8 cellular contexts compared by ENCODE assay signal in genomic region chr19:35629332-35629633, GRCh38. TPM values are rescaled to one million over a fixed set of nuclear protein-coding genes. Genes with fewer than 3 reads are reported as not detected.
DNase-seq lines count a peak whose midpoint lies in the region; ATAC-seq, FAIRE-seq and TF ChIP-seq lines count a peak whose summit lies in the region.

No MANE protein-coding gene starts in this region.

- FAIRE-seq in GM19239 (lab: Jason Lieb, UNC) = no peak

- H3K79me2 ChIP-seq in SK-N-SH (ENCODE audit: insufficient read depth) = peaks cover 17% of the 10 kb centered on the region

- H3K9me3 Mint-ChIP-seq in activated B cell treated with CpG ODN at 0.5 μM for 24 hours = no peaks in the 10 kb centered on the region

- H3F3A ChIP-seq in SK-N-SH (replicated peaks; ENCODE audit: insufficient read depth) = peaks cover 9% of the 10 kb centered on the region

- H3K4me3 Mint-ChIP-seq in activated B cell treated with CpG ODN at 0.5 μM for 24 hours = peak overlapping the region; percentile 99

- no peak for TF ChIP-seq RAD21 in SK-N-SH (IDR thresholded peaks at IDR 0.05; ENCODE audit: low read length)

- peaks cover 0 to 12% of the 10 kb centered on the region in 2 experiments; a peak in 2 of 4 replicates for H3K4me1 ChIP-seq in SK-N-SH (ENCODE audit: control insufficient read depth in 1 of 2, insufficient read depth in 2 of 2, low read depth in 1 of 2, low read length in 1 of 2)
- H3K4me1 ChIP-seq in iPS-15b (ENCODE audit: control insufficient read depth, insufficient read depth, low read length) = no peaks in the 10 kb centered on the region
- H3K4me1 ChIP-seq in stomach smooth muscle (ENCODE audit: control insufficient read depth, insufficient read depth, low read length) = peaks cover 17% of the 10 kb centered on the region

- TF ChIP-seq CTCF in SK-N-SH (IDR thresholded peaks at IDR 0.05) (no peak), activated B cell treated with CpG ODN at 0.5 μM for 24 hours (IDR thresholded peaks at IDR 0.05) (no peak)

- H3K9me3 ChIP-seq in SK-N-SH = no peaks in the 10 kb centered on the region
- H3K9me3 ChIP-seq in iPS-15b (ENCODE audit: control insufficient read depth, insufficient read depth, low read length) = no peaks in the 10 kb centered on the region
- H3K9me3 ChIP-seq in stomach smooth muscle (ENCODE audit: control insufficient read depth in 2 of 2, low read length in 2 of 2) = no peaks in the 10 kb centered on the region

- H3K36me3 ChIP-seq in SK-N-SH (replicated peaks in 1 of 2; ENCODE audit: control insufficient read depth in 1 of 2, insufficient read depth in 2 of 2, low read length in 1 of 2) (peaks cover 22 to 26% of the 10 kb centered on the region in 2 experiments), iPS-15b (ENCODE audit: control insufficient read depth, insufficient read depth, low read length) (peaks cover 28% of the 10 kb centered on the region), stomach smooth muscle (ENCODE audit: control insufficient read depth in 2 of 2, insufficient read depth in 2 of 2, low read length in 2 of 2) (peaks cover 32 to 34% of the 10 kb centered on the region in 2 donors)

- no peaks in the 10 kb centered on the region for H3K9me2 ChIP-seq in SK-N-SH

- no peak for DNase-seq in SK-N-SH
- no peak for DNase-seq in activated B cell treated with CpG ODN at 0.5 μM for 24 hours
- no peak for DNase-seq in GM19239 (ENCODE audit: insufficient read length, low spot score)
- DNase-seq in NCI-H2171 (lab: John Stamatoyannopoulos, UW) = no peak
- DNase-seq in NCI-H345 (lab: John Stamatoyannopoulos, UW) = no peak

- H2AFZ ChIP-seq in SK-N-SH (ENCODE audit: low read depth) = peak overlapping the region; percentile 66; the same call in 1 of the 2 replicates

- intact Hi-C loops in activated B cell treated with CpG ODN at 0.5 μM for 24 hours (cut with micrococcal nuclease) = loop anchor here (2.0 kb wide), 1 partner anchor 74 kb away; no protein-coding TSS in a partner anchor

- CTCF ChIA-PET in SK-N-SH (lab: Yijun Ruan, JAX) = no interaction called here
- CTCF ChIA-PET in activated B cell treated with CpG ODN at 0.5 μM for 24 hours (lab: Charles Lee) = no interaction called here

- peak overlapping the region; percentile 6 to 52; a peak in 2 of 4 replicates for H3K27ac ChIP-seq in SK-N-SH (ENCODE audit: low read depth in 2 of 2, low read length in 1 of 2)
- H3K27ac ChIP-seq in stomach smooth muscle (ENCODE audit: low read length) = peak overlapping the region; percentile 94

- TF ChIP-seq EP300 in SK-N-SH (IDR thresholded peaks at IDR 0.05; ENCODE audit: borderline replicate concordance in 1 of 2, low read depth in 1 of 2, low read length in 1 of 2) = no peak

- H3K27ac Mint-ChIP-seq in activated B cell treated with CpG ODN at 0.5 μM for 24 hours = peak overlapping the region; percentile 93

- H3K4me1 Mint-ChIP-seq in activated B cell treated with CpG ODN at 0.5 μM for 24 hours = peaks cover 17% of the 10 kb centered on the region

- no peaks in the 10 kb centered on the region for H3K27me3 ChIP-seq in SK-N-SH (ENCODE audit: insufficient read depth)
- no peaks in the 10 kb centered on the region for H3K27me3 ChIP-seq in iPS-15b (ENCODE audit: control insufficient read depth, insufficient read depth, low read length)
- H3K27me3 ChIP-seq in stomach smooth muscle (ENCODE audit: control insufficient read depth in 1 of 2, insufficient read depth in 2 of 2, low read length in 2 of 2) = no peaks in the 10 kb centered on the region

- peaks cover 46% of the 10 kb centered on the region for H3K36me3 Mint-ChIP-seq in activated B cell treated with CpG ODN at 0.5 μM for 24 hours (ENCODE audit: low read depth)

- POLR2A ChIA-PET in SK-N-SH (lab: Yijun Ruan, JAX) (no interaction called here), activated B cell treated with CpG ODN at 0.5 μM for 24 hours (lab: Charles Lee) (interaction anchor here (0.8 to 2.3 kb wide), 4 partner anchors 11 to 19 kb away, joined by 3 to 13 read pairs (median 5); partner anchors contain the start of genes COX6B1 and HAUS5)

- H3K4me3 ChIP-seq in SK-N-SH (ENCODE audit: low read depth in 2 of 2, low read length in 1 of 2) (peak overlapping the region; percentile 86 to 96), iPS-15b (ENCODE audit: low read depth, low read length) (peak overlapping the region; percentile 84), stomach smooth muscle (ENCODE audit: low read length in 2 of 2) (peak overlapping the region; percentile 82 to 94)

- H3K27me3 Mint-ChIP-seq in activated B cell treated with CpG ODN at 0.5 μM for 24 hours = no peaks in the 10 kb centered on the region

- H4K20me1 ChIP-seq in SK-N-SH (ENCODE audit: insufficient read depth) = no peaks in the 10 kb centered on the region

- peak overlapping the region; percentile 100 for H3K4me2 ChIP-seq in SK-N-SH

- WGBS in SK-N-SH (ENCODE audit: low lambda C conversion rate) = 3% methylated on average over 15 of the region's 15 CpGs

- ATAC-seq in SK-N-SH treated with all-trans-retinoic acid at 6 μM for 48 hours (no peak), activated B cell treated with CpG ODN at 0.5 μM for 24 hours (ENCODE audit: low read depth) (no peak)

- peak overlapping the region; percentile 92 for H3K9ac ChIP-seq in SK-N-SH
- H3K9ac ChIP-seq in iPS-15b (ENCODE audit: low read depth, low read length) = peak overlapping the region; percentile 70
- peak overlapping the region; percentile 87 to 95 for H3K9ac ChIP-seq in stomach smooth muscle (ENCODE audit: low read length in 2 of 2)

TF ChIP-seq in SK-N-SH, 30 proteins besides CTCF, POLR2A, EP300 and RAD21 (continues in another document):
- no peak for TF ChIP-seq SMC3 (IDR thresholded peaks at IDR 0.05; ENCODE audit: low read depth, low read length)

TF ChIP-seq in SK-N-SH treated with all-trans-retinoic acid at 6 μM for 48 hours, 23 proteins besides CTCF, POLR2A, EP300 and RAD21 (continues in another document):
- TF ChIP-seq RARB (CRISPR knock-in tag; IDR thresholded peaks at IDR 0.05) (no peak), POU6F1 (CRISPR knock-in tag; IDR thresholded peaks at IDR 0.05; ENCODE audit: borderline replicate concordance, low read depth) (no peak), GLIS3 (CRISPR knock-in tag; IDR thresholded peaks at IDR 0.05) (no peak), CSDC2 (CRISPR knock-in tag; IDR thresholded peaks at IDR 0.05) (no peak), TSHZ2 (CRISPR knock-in tag; IDR thresholded peaks at IDR 0.05) (no peak), TCF4 (CRISPR knock-in tag; IDR thresholded peaks at IDR 0.05; ENCODE audit: borderline replicate concordance) (no peak)

RNA-seq across cellular contexts. Expression of gene RBM42, which starts 0.4 kb away (rescaled TPM):
- 48.5 and 69.9 TPM in 2 replicates for polyA plus RNA-seq in SK-N-SH (2012; rRNA removed)
- polyA plus RNA-seq in SK-N-SH (2012; cell fraction: cytosol; rRNA removed) = 33.7 and 42.1 TPM in 2 replicates
- polyA plus RNA-seq in SK-N-SH (2012; cell fraction: nucleus; rRNA removed) = 47.0 and 77.4 TPM in 2 replicates
- total RNA-seq in activated B cell treated with CpG ODN at 0.5 μM for 24 hours = 73.6 and 76.1 TPM in 2 replicates

RNA-seq across cellular contexts. Expression of gene ETV2, which starts 12.3 kb away (rescaled TPM):
- 0.84 and 1.6 TPM in 2 replicates for polyA plus RNA-seq in SK-N-SH (2012; rRNA removed)
- polyA plus RNA-seq in SK-N-SH (2012; cell fraction: cytosol; rRNA removed) = 0.66 and 0.85 TPM in 2 replicates
- 0.33 and 1.3 TPM in 2 replicates for polyA plus RNA-seq in SK-N-SH (2012; cell fraction: nucleus; rRNA removed)
- 0.32 TPM in 1 of 2 replicates, not detected in the other for total RNA-seq in activated B cell treated with CpG ODN at 0.5 μM for 24 hours

RNA-seq across cellular contexts. Expression of gene HAUS5, which starts 16.7 kb away (rescaled TPM):
- polyA plus RNA-seq in SK-N-SH (2012; rRNA removed) = 5.1 and 7.1 TPM in 2 replicates
- polyA plus RNA-seq in SK-N-SH (2012; cell fraction: cytosol; rRNA removed) = 1.8 and 3.0 TPM in 2 replicates
- 34.5 and 45.2 TPM in 2 replicates for polyA plus RNA-seq in SK-N-SH (2012; cell fraction: nucleus; rRNA removed)
- 31.5 and 36.1 TPM in 2 replicates for total RNA-seq in activated B cell treated with CpG ODN at 0.5 μM for 24 hours

RNA-seq across cellular contexts. Expression of gene COX6B1, which starts 18.8 kb away (rescaled TPM):
- 826 and 889 TPM in 2 replicates for polyA plus RNA-seq in SK-N-SH (2012; rRNA removed)
- 645 and 766 TPM in 2 replicates for polyA plus RNA-seq in SK-N-SH (2012; cell fraction: cytosol; rRNA removed)
- 256 and 333 TPM in 2 replicates for polyA plus RNA-seq in SK-N-SH (2012; cell fraction: nucleus; rRNA removed)
- total RNA-seq in activated B cell treated with CpG ODN at 0.5 μM for 24 hours = 334 and 401 TPM in 2 replicates

RNA-seq across cellular contexts. Expression of gene UPK1A, which starts 37.0 kb away (rescaled TPM):
- polyA plus RNA-seq in SK-N-SH (2012; rRNA removed) = 0.11 and 0.16 TPM in 2 replicates
- 0.06 and 0.14 TPM in 2 replicates for polyA plus RNA-seq in SK-N-SH (2012; cell fraction: cytosol; rRNA removed)
- 0.21 TPM in 1 of 2 replicates, not detected in the other for polyA plus RNA-seq in SK-N-SH (2012; cell fraction: nucleus; rRNA removed)
- total RNA-seq in activated B cell treated with CpG ODN at 0.5 μM for 24 hours = not detected in 2 replicates
